8 cellular contexts compared by ENCODE assay signal in genomic region chr20:37346232-37346525, GRCh38. TPM values are rescaled to one million over a fixed set of nuclear protein-coding genes. Genes with fewer than 3 reads are reported as not detected.
A peak's percentile ranks its signal among the peaks of the same experiment; 100 is the strongest.
DNase-seq lines count a peak whose midpoint lies in the region; ATAC-seq, FAIRE-seq and TF ChIP-seq lines count a peak whose summit lies in the region.

No MANE protein-coding gene starts in this region.

- no peak for TF ChIP-seq CTCF in GM12878 (IDR thresholded peaks at IDR 0.05 in 2 of 3, conservative IDR thresholded peaks at IDR 0.05 in 1 of 3; ENCODE audit: control insufficient read depth in 2 of 3, extremely low read depth in 1 of 3, insufficient read depth in 1 of 3, low read depth in 3 of 3, low read length in 3 of 3)
- TF ChIP-seq CTCF in uterus (IDR thresholded peaks at IDR 0.05): no peak

- H3K9me3 ChIP-seq in GM12878 (replicated peaks; ENCODE audit: control insufficient read depth, insufficient read depth, low read length): no peaks in the 10 kb centered on the region; the same call in 2 of the 3 replicates
- no peaks in the 10 kb centered on the region for H3K9me3 ChIP-seq in uterus

- H3K27ac Mint-ChIP-seq in activated naive CD4-positive, alpha-beta T cell treated with anti-CD3 and anti-CD28 coated beads, Interleukin-2, amount 50 U/mL, for 24 hours: no peak overlapping the region
- H3K27ac Mint-ChIP-seq in activated naive CD4-positive, alpha-beta T cell treated with anti-CD3 and anti-CD28 coated beads, Interleukin-2, amount 10 ng/mL, durations not matched to agents 7 days and 5 days: no peak overlapping the region
- H3K27ac Mint-ChIP-seq in memory B cell: no peak overlapping the region

- H3K4me1 Mint-ChIP-seq in activated naive CD4-positive, alpha-beta T cell treated with anti-CD3 and anti-CD28 coated beads, Interleukin-2, amount 50 U/mL, for 24 hours: peaks cover 20% of the 10 kb centered on the region
- H3K4me1 Mint-ChIP-seq in activated naive CD4-positive, alpha-beta T cell treated with anti-CD3 and anti-CD28 coated beads, Interleukin-2, amount 10 ng/mL, durations not matched to agents 7 days and 5 days: peaks cover 23% of the 10 kb centered on the region
- peaks cover 9% of the 10 kb centered on the region for H3K4me1 Mint-ChIP-seq in memory B cell

- no TSS peak for BruUV-seq in GM12878 (replicated peaks; lab: Mats Ljungman, UMichigan)

- peak overlapping the region; percentile 47 for H3K4me3 Mint-ChIP-seq in activated naive CD4-positive, alpha-beta T cell treated with anti-CD3 and anti-CD28 coated beads, Interleukin-2, amount 50 U/mL, for 24 hours
- no peak overlapping the region for H3K4me3 Mint-ChIP-seq in activated naive CD4-positive, alpha-beta T cell treated with anti-CD3 and anti-CD28 coated beads, Interleukin-2, amount 10 ng/mL, durations not matched to agents 7 days and 5 days
- H3K4me3 Mint-ChIP-seq in memory B cell: no peak overlapping the region

- H3K9me3 Mint-ChIP-seq in activated naive CD4-positive, alpha-beta T cell treated with anti-CD3 and anti-CD28 coated beads, Interleukin-2, amount 50 U/mL, for 24 hours: no peaks in the 10 kb centered on the region
- H3K9me3 Mint-ChIP-seq in activated naive CD4-positive, alpha-beta T cell treated with anti-CD3 and anti-CD28 coated beads, Interleukin-2, amount 10 ng/mL, durations not matched to agents 7 days and 5 days: no peaks in the 10 kb centered on the region
- no peaks in the 10 kb centered on the region for H3K9me3 Mint-ChIP-seq in memory B cell

- no peak for FAIRE-seq in GM12878 (lab: Jason Lieb, UNC)

- H3K27me3 ChIP-seq in GM12878 (replicated peaks in 1 of 2; ENCODE audit: control insufficient read depth in 2 of 2, insufficient read depth in 2 of 2, low read length in 1 of 2) (no peaks in the 10 kb centered on the region), uterus (no peaks in the 10 kb centered on the region)

- intact Hi-C loops in GM12878 (cut with micrococcal nuclease; ENCODE audit: unreplicated experiment): loop anchor here (2.0 kb wide), 1 partner anchor 37 kb away; no protein-coding TSS in a partner anchor
- intact Hi-C loops in uterus (cut with DNase I; ENCODE audit: low total_unique reads): no loop called here

- no peak for TF ChIP-seq RAD21 in GM12878 (IDR thresholded peaks at IDR 0.05; ENCODE audit: insufficient read depth, low read depth, low read length)

- H3K27ac ChIP-seq in GM12878 (ENCODE audit: control insufficient read depth, insufficient read depth) (peak overlapping the region; percentile 90), uterus (peak overlapping the region; percentile 91 to 93)

- TF ChIP-seq EP300 in GM12878 (IDR thresholded peaks at IDR 0.05; ENCODE audit: borderline replicate concordance in 1 of 2, control insufficient read depth in 1 of 2, low read depth in 2 of 2, low read length in 2 of 2): no peak

- H3K4me1 ChIP-seq in GM12878 (ENCODE audit: control insufficient read depth, insufficient read depth, low read length): peaks cover 29% of the 10 kb centered on the region
- H3K4me1 ChIP-seq in uterus: no peaks in the 10 kb centered on the region

- POLR2A ChIA-PET in GM12878 (lab: Charles Lee): interaction anchor here (0.6 to 4.3 kb wide), 6 partner anchors 10 to 69 kb away, joined by 3 to 31 read pairs (median 8); no protein-coding TSS in a partner anchor

- TF ChIP-seq POLR2A in GM12878 (IDR thresholded peaks at IDR 0.05; ENCODE audit: low read depth, low read length) (no peak), uterus (IDR thresholded peaks at IDR 0.05) (no peak)

- H3K4me3 ChIP-seq in GM12878 (peak overlapping the region; percentile 87), uterus (peak overlapping the region; percentile 53 to 60)

- no peaks in the 10 kb centered on the region for H3K36me3 Mint-ChIP-seq in activated naive CD4-positive, alpha-beta T cell treated with anti-CD3 and anti-CD28 coated beads, Interleukin-2, amount 50 U/mL, for 24 hours
- H3K36me3 Mint-ChIP-seq in activated naive CD4-positive, alpha-beta T cell treated with anti-CD3 and anti-CD28 coated beads, Interleukin-2, amount 10 ng/mL, durations not matched to agents 7 days and 5 days: no peaks in the 10 kb centered on the region
- peaks cover 4% of the 10 kb centered on the region for H3K36me3 Mint-ChIP-seq in memory B cell

- no peak for DNase-seq in activated naive CD4-positive, alpha-beta T cell treated with anti-CD3 and anti-CD28 coated beads, Interleukin-2, amount 10 ng/mL, durations not matched to agents 7 days and 5 days
- no peak for DNase-seq in GM12878 (ENCODE audit: low read depth, low spot score)
- no peak for DNase-seq in memory B cell (ENCODE audit: low spot score in 2 of 2)
- no peak for DNase-seq in uterus
- DNase-seq in A172 (ENCODE audit: low spot score): no peak
- no peak for DNase-seq in inferior parietal cortex (ENCODE audit: extremely low spot score)
- DNase-seq in glomerular visceral epithelial cell (ENCODE audit: extremely low spot score): no peak

- H4K20me1 ChIP-seq in GM12878 (ENCODE audit: control insufficient read depth, insufficient read depth): no peaks in the 10 kb centered on the region; the same call in 1 of the 2 replicates

- H3K4me2 ChIP-seq in GM12878 (ENCODE audit: control insufficient read depth, insufficient read depth): no peak overlapping the region; the same call in 1 of the 2 replicates

- H3K79me2 ChIP-seq in GM12878 (ENCODE audit: control insufficient read depth, insufficient read depth, low read length): peaks cover 68% of the 10 kb centered on the region

- WGBS in GM12878 (ENCODE audit: insufficient coverage, insufficient replicate concordance, low lambda C conversion rate, missing lambda C conversion rate): no CpG with 5 or more reads among the region's 35 CpGs

- no peaks in the 10 kb centered on the region for H3K27me3 Mint-ChIP-seq in activated naive CD4-positive, alpha-beta T cell treated with anti-CD3 and anti-CD28 coated beads, Interleukin-2, amount 50 U/mL, for 24 hours
- H3K27me3 Mint-ChIP-seq in activated naive CD4-positive, alpha-beta T cell treated with anti-CD3 and anti-CD28 coated beads, Interleukin-2, amount 10 ng/mL, durations not matched to agents 7 days and 5 days: peaks cover 27% of the 10 kb centered on the region
- no peaks in the 10 kb centered on the region for H3K27me3 Mint-ChIP-seq in memory B cell

- RAD21 ChIA-PET in GM12878 (lab: Charles Lee; ENCODE audit: unreplicated experiment): interaction anchor here (0.7 to 6.6 kb wide), 6 partner anchors 10 to 211 kb away, joined by 3 to 38 read pairs (median 4); partner anchors contain the start of gene MANBAL

- no peak overlapping the region for H2AFZ ChIP-seq in GM12878 (ENCODE audit: control insufficient read depth, low read depth, low read length)

- in situ Hi-C loops in GM12878 (cut with MboI): no loop called here

- CTCF ChIA-PET in activated naive CD4-positive, alpha-beta T cell treated with anti-CD3 and anti-CD28 coated beads, Interleukin-2, amount 10 ng/mL, durations not matched to agents 7 days and 5 days (lab: Charles Lee): no interaction called here
- CTCF ChIA-PET in GM12878 (lab: Yijun Ruan, JAX): interaction anchor here (0.8 to 3.0 kb wide), 3 partner anchors 10 to 75 kb away, joined by 3 to 13 read pairs (median 11); no protein-coding TSS in a partner anchor

- SMC1A ChIA-PET in GM12878 (lab: Charles Lee; ENCODE audit: uncharacterized antibody, unreplicated experiment): interaction anchor here (1.9 to 2.6 kb wide), 2 partner anchors 40 to 56 kb away, joined by 5 to 10 read pairs; partner anchors contain the start of gene MANBAL

- ATAC-seq in GM12878 (no peak), memory B cell (ENCODE audit: low read depth) (peak; percentile 32)

- peak overlapping the region; percentile 79 for H3K9ac ChIP-seq in GM12878 (ENCODE audit: control insufficient read depth, insufficient read depth, low read length)

- H3K36me3 ChIP-seq in GM12878 (ENCODE audit: control insufficient read depth in 2 of 2, insufficient read depth in 2 of 2, low read length in 1 of 2) (peaks cover 4 to 12% of the 10 kb centered on the region in 2 experiments; a peak in 2 of 4 replicates), uterus (no peaks in the 10 kb centered on the region)

RNA-seq across cellular contexts. Expression of gene SRC, which starts 0.2 kb away (rescaled TPM):
- total RNA-seq in GM12878 (2013; cell fraction: nucleolus; rRNA removed): 118 and 148 TPM in 2 replicates
- total RNA-seq in GM12878 (2014; rRNA removed): 22.1 and 27.4 TPM in 2 replicates
- 19.3 and 20.0 TPM in 2 replicates for total RNA-seq in GM12878 (2014; rRNA removed; fragmentation: Illumina TruSeq; extraction: Trizol)
- total RNA-seq in GM12878 (2021): 63.5 and 71.3 TPM in 2 replicates
- 15.0 TPM for polyA plus RNA-seq in GM12878 (2011; ENCODE audit: low read depth)
- 18.4 and 32.0 TPM in 2 replicates for polyA plus RNA-seq in GM12878 (2011; rRNA removed)
- 41.3 and 47.7 TPM in 2 replicates for polyA plus RNA-seq in GM12878 (2011; cell fraction: cytosol; rRNA removed)
- polyA plus RNA-seq in GM12878 (2011; cell fraction: nucleus; rRNA removed): 185 and 196 TPM in 2 replicates
- polyA plus RNA-seq in GM12878 (2012): 25.3 and 26.0 TPM in 2 replicates
- polyA plus RNA-seq in GM12878 (2014; fragmentation: Illumina TruSeq; extraction: Trizol): 20.3 and 33.1 TPM in 2 replicates
- under 1 TPM; 0.60 to 0.85 TPM for polyA plus RNA-seq in GM12878 (2014; fragmentation: Nextera tagmentation; extraction: Ambion mirVana)
- polyA plus RNA-seq in GM12878 (2014; rRNA removed): 47.1 and 61.4 TPM in 2 replicates
- 10 to 100 TPM; 26.9 TPM for polyA plus RNA-seq in GM12878 (2016; fragmentation: Nextera tagmentation; extraction: Ambion mirVana)
- polyA minus RNA-seq in GM12878 (2011; rRNA and poly(A)+ RNA removed): 41.8 and 64.6 TPM in 2 replicates
- polyA minus RNA-seq in GM12878 (2011; cell fraction: cytosol; rRNA and poly(A)+ RNA removed): 22.9 and 30.8 TPM in 2 replicates
- polyA minus RNA-seq in GM12878 (2011; cell fraction: nucleus; rRNA and poly(A)+ RNA removed): 42.9 and 73.0 TPM in 2 replicates
- 100 to 1,000 TPM in 1 of 4 donors, 10 to 100 TPM in 3; 25.0 to 110 (median 34.1) TPM for total RNA-seq in uterus
- 15.3 and 17.8 TPM in 2 replicates for total RNA-seq in A172 (2014; rRNA removed; shearing (Covaris generic))

RNA-seq across cellular contexts. Expression of gene MANBAL, which starts 56.7 kb away (rescaled TPM):
- total RNA-seq in GM12878 (2013; cell fraction: nucleolus; rRNA removed): 16.3 and 20.6 TPM in 2 replicates
- total RNA-seq in GM12878 (2014; rRNA removed) (8.6 and 12.2 TPM in 2 replicates), GM12878 (2014; rRNA removed; fragmentation: Illumina TruSeq; extraction: Trizol) (15.0 and 15.6 TPM in 2 replicates), GM12878 (2021) (18.9 TPM in 2 replicates), uterus (10 to 100 TPM; 33.8 to 78.3 (median 43.5) TPM)
- 22.4 TPM for polyA plus RNA-seq in GM12878 (2011; ENCODE audit: low read depth)
- polyA plus RNA-seq in GM12878 (2011; rRNA removed) (25.1 and 39.0 TPM in 2 replicates), GM12878 (2014; fragmentation: Illumina TruSeq; extraction: Trizol) (20.2 and 30.7 TPM in 2 replicates), GM12878 (2014; fragmentation: Nextera tagmentation; extraction: Ambion mirVana) (10 to 100 TPM; 13.7 to 15.6 TPM), GM12878 (2014; rRNA removed) (33.7 and 36.4 TPM in 2 replicates), GM12878 (2016; fragmentation: Nextera tagmentation; extraction: Ambion mirVana) (10 to 100 TPM; 40.8 to 45.6 TPM)
- 52.9 and 61.1 TPM in 2 replicates for polyA plus RNA-seq in GM12878 (2011; cell fraction: cytosol; rRNA removed)
- polyA plus RNA-seq in GM12878 (2011; cell fraction: nucleus; rRNA removed): 32.8 and 42.1 TPM in 2 replicates
- polyA plus RNA-seq in GM12878 (2012): 23.7 and 25.2 TPM in 2 replicates
- polyA minus RNA-seq in GM12878 (2011; rRNA and poly(A)+ RNA removed): 25.5 and 25.8 TPM in 2 replicates
- 7.5 and 9.5 TPM in 2 replicates for polyA minus RNA-seq in GM12878 (2011; cell fraction: cytosol; rRNA and poly(A)+ RNA removed)
- 4.2 and 8.4 TPM in 2 replicates for polyA minus RNA-seq in GM12878 (2011; cell fraction: nucleus; rRNA and poly(A)+ RNA removed)
- 11.8 and 15.7 TPM in 2 replicates for total RNA-seq in A172 (2014; rRNA removed; shearing (Covaris generic))
